In genomic region chr9:117156771-117157535, GRCh38 we compare ENCODE assay signal across 20 cellular contexts.
"Had no signal": no experiment of that assay in that cellular context is flagged by ENCODE, and none has a peak within 500 bp of the region (broad histone marks: within the 10 kb centered on the region; RNA-seq: fewer than 3 reads in every experiment).

No MANE protein-coding gene starts in this region.

- DNase-seq: activated CD4-positive, alpha-beta T cell treated with anti-CD3 and anti-CD28 coated beads for 4 hours; activated CD4-positive, alpha-beta T cell treated with anti-CD3 and anti-CD28 coated beads, Interleukin-2, amount 50 U/mL, for 48 hours; activated CD4-positive, CD25-positive, alpha-beta regulatory T cell; activated CD8-positive, alpha-beta memory T cell treated with anti-CD3 and anti-CD28 coated beads, Interleukin-2, amount 50 U/mL, for 48 hours; activated naive CD4-positive, alpha-beta T cell; activated T-cell treated with anti-CD3 and anti-CD28 coated beads, Interleukin-2, amount 50 U/mL, for 4 hours; adrenal gland; foreskin fibroblast; left lung; midbrain; pancreas; psoas muscle; stimulated activated CD4-positive, alpha-beta T cell treated with anti-CD3 and anti-CD28 coated beads, Interleukin-4, amount 100 ng/mL, for 4 hours; substantia nigra; T-helper 17 cell; thyroid gland; upper lobe of right lung had no signal

- ATAC-seq: activated T-cell treated with anti-CD3 and anti-CD28 coated beads, Interleukin-2, amount 50 U/mL, for 4 hours; left lung; pancreas; T-helper 17 cell; upper lobe of right lung had no signal

- H3K9me3 ChIP-seq: adrenal gland, ascending aorta, left lung, neutrophil, pancreas, psoas muscle, right atrium auricular region, thyroid gland, upper lobe of right lung had no signal

- H3K4me1 ChIP-seq: adrenal gland, ascending aorta, left lung, pancreas, psoas muscle, right atrium auricular region, thyroid gland, upper lobe of right lung had no signal

- H3K27ac ChIP-seq: adrenal gland, ascending aorta, left lung, neutrophil, pancreas, psoas muscle, right atrium auricular region, thyroid gland, upper lobe of right lung had no signal

- H3K4me3 ChIP-seq: adrenal gland, ascending aorta, left lung, pancreas, psoas muscle, right atrium auricular region, thyroid gland, upper lobe of right lung had no signal

- H3K27me3 ChIP-seq: adrenal gland, ascending aorta, left lung, neutrophil, pancreas, right atrium auricular region, thyroid gland, upper lobe of right lung had no signal

- H3K36me3 ChIP-seq: adrenal gland, ascending aorta, left lung, neutrophil, pancreas, right atrium auricular region, thyroid gland, upper lobe of right lung had no signal
